ENCODE assay signal across 9 cellular contexts in genomic region chr6:26088344-26088743, GRCh38. TPM values are rescaled to one million over a fixed set of nuclear protein-coding genes. Genes with fewer than 3 reads are reported as not detected.
DNase-seq lines count a peak whose midpoint lies in the region; ATAC-seq and TF ChIP-seq lines count a peak whose summit lies in the region.
"Had no signal": no experiment of that assay in that cellular context is flagged by ENCODE, and none has a peak within 500 bp of the region (broad histone marks: within the 10 kb centered on the region; RNA-seq: fewer than 3 reads in every experiment).

No MANE protein-coding gene starts in this region.

- peak overlapping the region; percentile 90 for H2AFZ ChIP-seq in DND-41 (ENCODE audit: low read depth, low read length)

- ATAC-seq in DND-41 (ENCODE audit: insufficient read depth, low read depth) (no peak), T-helper 17 cell (no peak), psoas muscle (peak in 3 of 4 donors; percentile 34 to 68 (median 54)), HG03135 (IDR thresholded peaks at IDR 0.05; ENCODE audit: unreplicated experiment) (no peak), HG03095 (IDR thresholded peaks at IDR 0.05; ENCODE audit: unreplicated experiment) (no peak), HG03025 (IDR thresholded peaks at IDR 0.05; ENCODE audit: low FRiP score, unreplicated experiment) (no peak)

- H3K27ac Mint-ChIP-seq in T-helper 17 cell, result peak overlapping the region; percentile 79

- H3K79me2 ChIP-seq in DND-41 (ENCODE audit: insufficient read depth, low read length), result no peaks in the 10 kb centered on the region

- H3K36me3 Mint-ChIP-seq in T-helper 17 cell (ENCODE audit: low read depth), result peaks cover 3% of the 10 kb centered on the region

- peak overlapping the region; percentile 70 for H3K4me2 ChIP-seq in DND-41 (ENCODE audit: insufficient read depth, low read length)

- peak overlapping the region; percentile 75 for H3K9ac ChIP-seq in DND-41 (ENCODE audit: low read depth, low read length)

- H3K9me3 ChIP-seq in DND-41 (ENCODE audit: insufficient read depth, low read length, severe bottlenecking) (no peaks in the 10 kb centered on the region), T-helper 17 cell (ENCODE audit: control insufficient read depth, low read length, poor library complexity, severe bottlenecking) (no peaks in the 10 kb centered on the region), psoas muscle (no peaks in the 10 kb centered on the region)

- peaks cover 32% of the 10 kb centered on the region for H3K4me1 Mint-ChIP-seq in T-helper 17 cell

- H3K4me1 ChIP-seq in DND-41 (ENCODE audit: insufficient read depth, low read length), result peaks cover 24% of the 10 kb centered on the region
- peaks cover 19% of the 10 kb centered on the region for H3K4me1 ChIP-seq in psoas muscle

- no peaks in the 10 kb centered on the region for H3K36me3 ChIP-seq in DND-41 (ENCODE audit: insufficient read depth, low read length)
- no peaks in the 10 kb centered on the region for H3K36me3 ChIP-seq in psoas muscle (ENCODE audit: insufficient read depth in 1 of 2, low read depth in 1 of 2)

- intact Hi-C loops in psoas muscle (cut with DNase I), result no loop called here

- H3K4me3 ChIP-seq in DND-41 (ENCODE audit: low read depth in 1 of 2, low read length in 2 of 2) (peak overlapping the region in 1 of 2 experiments; percentile 77; a peak in 3 of 4 replicates), fibroblast of pulmonary artery (replicated peaks; ENCODE audit: low read depth, low read length) (peak overlapping the region; percentile 81), psoas muscle (peak overlapping the region; percentile 86)

- H4K20me1 ChIP-seq in DND-41 (ENCODE audit: insufficient read depth, low read length), result no peaks in the 10 kb centered on the region

- H3K27me3 Mint-ChIP-seq in T-helper 17 cell, result no peaks in the 10 kb centered on the region

- peak overlapping the region; percentile 91 for H3K4me3 Mint-ChIP-seq in T-helper 17 cell

- TF ChIP-seq CTCF in DND-41 (IDR thresholded peaks at IDR 0.05; ENCODE audit: borderline replicate concordance, extremely low read depth, low read length, poor library complexity, severe bottlenecking), result no peak
- TF ChIP-seq CTCF in fibroblast of pulmonary artery (IDR thresholded peaks at IDR 0.05; ENCODE audit: low read length, missing control alignments), result no peak
- no peak for TF ChIP-seq CTCF in psoas muscle (IDR thresholded peaks at IDR 0.05)

- H3K27me3 ChIP-seq in DND-41 (ENCODE audit: insufficient read depth, low read length, poor library complexity) (no peaks in the 10 kb centered on the region), psoas muscle (ENCODE audit: insufficient read depth in 3 of 3, low read length in 2 of 3) (no peaks in the 10 kb centered on the region)

- 28 to 54% (median 32%) methylated on average over 5 of the region's 5 CpGs for WGBS in psoas muscle, 3 donors

- peak overlapping the region; percentile 78 for H3K27ac ChIP-seq in DND-41 (ENCODE audit: low read length)
- peak overlapping the region; percentile 83 for H3K27ac ChIP-seq in psoas muscle

- DNase-seq in DND-41 (no peak), T-helper 17 cell (no peak), fibroblast of pulmonary artery (ENCODE audit: low read depth) (peak; percentile 14), psoas muscle (no peak), iPS-NIHi11 (ENCODE audit: low spot score) (no peak)
- DNase-seq: NCI-H1417 had no signal

RNA-seq across cellular contexts. Expression of gene HFE, which starts 1.1 kb away (rescaled TPM):
- total RNA-seq in T-helper 17 cell, result 1 to 10 TPM; 1.2 to 2.4 TPM
- 1 to 10 TPM in 3 of 4 donors, under 1 TPM in 1; 0.99 to 2.7 (median 1.6) TPM for total RNA-seq in psoas muscle
- polyA plus RNA-seq in psoas muscle, result 1 to 10 TPM in 1 of 3 donors, under 1 TPM in 2; 0.32 to 1.2 (median 0.40) TPM

Comparison
In these comparisons a context has a peak if more than half of its experiments do, and no peak if none do; other contexts are left out.
1. ATAC-seq: peak in psoas muscle (3 of 4); none in DND-41 (single experiment), T-helper 17 cell (single experiment), HG03135 (single experiment), HG03095 (single experiment) and HG03025 (single experiment).